Comparison of ENCODE assay signal across 40 cellular contexts in the genomic region with DNA sequence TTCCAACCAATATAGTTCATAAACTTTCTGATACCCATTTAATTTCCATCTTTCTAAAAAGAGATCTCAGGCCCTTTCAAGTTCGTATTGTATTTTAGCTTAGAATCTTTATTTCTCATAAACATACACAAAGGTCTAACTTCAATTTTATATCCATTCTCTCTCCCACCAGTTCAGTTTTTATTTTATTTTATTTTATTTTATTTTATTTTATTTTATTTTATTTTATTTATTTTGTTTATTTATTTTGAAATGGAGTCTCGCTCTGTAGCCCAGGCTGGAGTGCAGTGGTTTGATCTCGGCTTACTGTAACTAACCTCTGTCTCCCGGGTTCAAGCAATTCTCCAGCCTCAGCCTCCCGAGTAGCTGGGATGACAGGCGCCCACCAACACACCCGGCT.
"Had no signal": no experiment of that assay in that cellular context is flagged by ENCODE, and none has a peak within 500 bp of the region (broad histone marks: within the 10 kb centered on the region; RNA-seq: fewer than 3 reads in every experiment).

No MANE protein-coding gene starts in this region.

- H3K36me3 Mint-ChIP-seq: activated naive CD4-positive, alpha-beta T cell treated with anti-CD3 and anti-CD28 coated beads, Interleukin-2, amount 10 ng/mL, durations not matched to agents 7 days and 5 days; activated naive CD4-positive, alpha-beta T cell treated with anti-CD3 and anti-CD28 coated beads, Interleukin-2, amount 50 U/mL, for 24 hours; activated naive CD4-positive, alpha-beta T cell treated with anti-CD3 and anti-CD28 coated beads, Interleukin-2, amount 50 U/mL, for 72 hours; activated naive CD8-positive, alpha-beta T cell; activated naive CD8-positive, alpha-beta T cell treated with anti-CD3 and anti-CD28 coated beads for 36 hours; activated naive CD8-positive, alpha-beta T cell treated with anti-CD3 and anti-CD28 coated beads, Interleukin-2, amount 10 ng/mL, durations not matched to agents 7 days and 5 days; brain had no signal

- FAIRE-seq: astrocyte, bronchial epithelial cell had no signal

- H3K36me3 ChIP-seq: adrenal gland, ascending aorta, brain microvascular endothelial cell, breast epithelium, cardiac muscle cell had no signal

- DNase-seq: activated effector memory CD4-positive, alpha-beta T cell treated with anti-CD3 and anti-CD28 coated beads, Interleukin-2, amount 50 U/mL, for 16 hours; activated effector memory CD4-positive, alpha-beta T cell treated with Interleukin-2 at 50 U/mL for 16 hours; activated gamma-delta T cell; activated gamma-delta T cell treated with Interleukin-2 at 50 U/mL for 16 hours; activated naive CD4-positive, alpha-beta T cell; activated naive CD4-positive, alpha-beta T cell treated with anti-CD3 and anti-CD28 coated beads for 36 hours; activated naive CD4-positive, alpha-beta T cell treated with anti-CD3 and anti-CD28 coated beads, Interleukin-2, amount 10 ng/mL, durations not matched to agents 7 days and 5 days; activated naive CD4-positive, alpha-beta T cell treated with anti-CD3 and anti-CD28 coated beads, Interleukin-2, amount 50 U/mL, for 16 hours; activated naive CD4-positive, alpha-beta T cell treated with Interleukin-2 at 50 U/mL for 16 hours; activated naive CD8-positive, alpha-beta T cell treated with anti-CD3 and anti-CD28 coated beads for 36 hours; activated naive CD8-positive, alpha-beta T cell treated with anti-CD3 and anti-CD28 coated beads, Interleukin-2, amount 10 ng/mL, durations not matched to agents 7 days and 5 days; activated naive CD8-positive, alpha-beta T cell treated with anti-CD3 and anti-CD28 coated beads, Interleukin-2, amount 50 U/mL, for 24 hours; activated T-cell treated with anti-CD3 and anti-CD28 coated beads for 4 hours; activated T-cell treated with anti-CD3 and anti-CD28 coated beads, Interleukin-2, amount 50 U/mL, for 1 hour; activated T-cell treated with anti-CD3 and anti-CD28 coated beads, Interleukin-2, amount 50 U/mL, for 24 hours; activated T-cell treated with anti-CD3 and anti-CD28 coated beads, Interleukin-2, amount 50 U/mL, for 4 hours; activated T-cell treated with anti-CD3 and anti-CD28 coated beads, Interleukin-2, amount 50 U/mL, for 48 hours; activated T-cell treated with anti-CD3 and anti-CD28 coated beads, Interleukin-2, amount 50 U/mL, for 72 hours; adrenal gland; amniotic stem cell; amygdala; anterior cingulate cortex; body of pancreas; brain microvascular endothelial cell; caudate nucleus; central memory CD4-positive, alpha-beta T cell; cerebellar nuclear complex had no signal

- H3K27me3 Mint-ChIP-seq: activated naive CD4-positive, alpha-beta T cell treated with anti-CD3 and anti-CD28 coated beads, Interleukin-2, amount 10 ng/mL, durations not matched to agents 7 days and 5 days; activated naive CD4-positive, alpha-beta T cell treated with anti-CD3 and anti-CD28 coated beads, Interleukin-2, amount 50 U/mL, for 24 hours; activated naive CD8-positive, alpha-beta T cell; activated naive CD8-positive, alpha-beta T cell treated with anti-CD3 and anti-CD28 coated beads for 36 hours; activated naive CD8-positive, alpha-beta T cell treated with anti-CD3 and anti-CD28 coated beads, Interleukin-2, amount 10 ng/mL, durations not matched to agents 7 days and 5 days; activated naive CD8-positive, alpha-beta T cell treated with anti-CD3 and anti-CD28 coated beads, Interleukin-2, amount 50 U/mL, for 24 hours; activated T-cell treated with anti-CD3 and anti-CD28 coated beads, Interleukin-2, amount 50 U/mL, for 24 hours; activated T-helper 17 cell treated with anti-CD3 and anti-CD28 coated beads, Interleukin-2, amount 50 U/mL, for 72 hours; central memory CD8-positive, alpha-beta T cell had no signal

- H3K4me3 ChIP-seq: adrenal gland, ascending aorta, body of pancreas, breast epithelium, cardiac muscle cell had no signal

- H3K4me1 ChIP-seq: adrenal gland, ascending aorta, body of pancreas, breast epithelium had no signal

- H3K9me3 Mint-ChIP-seq: activated naive CD4-positive, alpha-beta T cell treated with anti-CD3 and anti-CD28 coated beads for 36 hours; activated T-cell treated with anti-CD3 and anti-CD28 coated beads, Interleukin-2, amount 50 U/mL, for 24 hours had no signal

- H3K4me3 Mint-ChIP-seq: activated naive CD4-positive, alpha-beta T cell treated with anti-CD3 and anti-CD28 coated beads for 36 hours; activated naive CD4-positive, alpha-beta T cell treated with anti-CD3 and anti-CD28 coated beads, Interleukin-2, amount 10 ng/mL, durations not matched to agents 7 days and 5 days; activated naive CD4-positive, alpha-beta T cell treated with anti-CD3 and anti-CD28 coated beads, Interleukin-2, amount 50 U/mL, for 24 hours; activated naive CD8-positive, alpha-beta T cell; activated naive CD8-positive, alpha-beta T cell treated with anti-CD3 and anti-CD28 coated beads for 36 hours; activated naive CD8-positive, alpha-beta T cell treated with anti-CD3 and anti-CD28 coated beads, Interleukin-2, amount 10 ng/mL, durations not matched to agents 7 days and 5 days; activated naive CD8-positive, alpha-beta T cell treated with anti-CD3 and anti-CD28 coated beads, Interleukin-2, amount 50 U/mL, for 24 hours; activated T-cell treated with anti-CD3 and anti-CD28 coated beads, Interleukin-2, amount 50 U/mL, for 24 hours; activated T-cell treated with anti-CD3 and anti-CD28 coated beads, Interleukin-2, amount 50 U/mL, for 4 hours; activated T-cell treated with anti-CD3 and anti-CD28 coated beads, Interleukin-2, amount 50 U/mL, for 72 hours; activated T-helper 1 cell treated with anti-CD3 and anti-CD28 coated beads, Interleukin-12 subunit alpha, Interleukin-12 subunit beta, Interleukin-2, Interleukin-4 antibody, amounts not matched to agents 30 ng/mL and 10 ng/mL and 1 ng/mL, durations not matched to agents 14 hours and 24 hours and 36 hours; activated T-helper 17 cell treated with anti-CD3 and anti-CD28 coated beads, Interleukin-2, amount 50 U/mL, for 72 hours; brain; central memory CD8-positive, alpha-beta T cell had no signal

- H3K27ac ChIP-seq: adrenal gland, ascending aorta, body of pancreas, brain microvascular endothelial cell, breast epithelium, cardiac muscle cell had no signal

- ATAC-seq: activated naive CD4-positive, alpha-beta T cell treated with anti-CD3 and anti-CD28 coated beads, Interleukin-2, amount 50 U/mL, for 72 hours; activated naive CD8-positive, alpha-beta T cell treated with anti-CD3 and anti-CD28 coated beads, Interleukin-2, amount 50 U/mL, for 24 hours; activated T-cell treated with anti-CD3 and anti-CD28 coated beads, Interleukin-2, amount 50 U/mL, for 4 hours; activated T-cell treated with anti-CD3 and anti-CD28 coated beads, Interleukin-2, amount 50 U/mL, for 72 hours; activated T-helper 17 cell treated with anti-CD3 and anti-CD28 coated beads, Interleukin-2, amount 50 U/mL, for 72 hours; body of pancreas had no signal

- H3K27me3 ChIP-seq: adrenal gland, ascending aorta, body of pancreas, brain microvascular endothelial cell, breast epithelium, cardiac muscle cell had no signal

- H3K9me3 ChIP-seq: adrenal gland, ascending aorta, body of pancreas, breast epithelium had no signal

- H3K4me1 Mint-ChIP-seq: activated naive CD4-positive, alpha-beta T cell treated with anti-CD3 and anti-CD28 coated beads, Interleukin-2, amount 10 ng/mL, durations not matched to agents 7 days and 5 days; activated naive CD4-positive, alpha-beta T cell treated with anti-CD3 and anti-CD28 coated beads, Interleukin-2, amount 50 U/mL, for 24 hours; activated naive CD8-positive, alpha-beta T cell treated with anti-CD3 and anti-CD28 coated beads for 36 hours; activated naive CD8-positive, alpha-beta T cell treated with anti-CD3 and anti-CD28 coated beads, Interleukin-2, amount 10 ng/mL, durations not matched to agents 7 days and 5 days; activated naive CD8-positive, alpha-beta T cell treated with anti-CD3 and anti-CD28 coated beads, Interleukin-2, amount 50 U/mL, for 24 hours; activated T-helper 17 cell treated with anti-CD3 and anti-CD28 coated beads, Interleukin-2, amount 50 U/mL, for 72 hours; brain; central memory CD8-positive, alpha-beta T cell had no signal

- H3K27ac Mint-ChIP-seq: activated naive CD4-positive, alpha-beta T cell treated with anti-CD3 and anti-CD28 coated beads for 36 hours; activated naive CD4-positive, alpha-beta T cell treated with anti-CD3 and anti-CD28 coated beads, Interleukin-2, amount 10 ng/mL, durations not matched to agents 7 days and 5 days; activated naive CD4-positive, alpha-beta T cell treated with anti-CD3 and anti-CD28 coated beads, Interleukin-2, amount 50 U/mL, for 24 hours; activated naive CD4-positive, alpha-beta T cell treated with anti-CD3 and anti-CD28 coated beads, Interleukin-2, amount 50 U/mL, for 72 hours; activated naive CD8-positive, alpha-beta T cell; activated naive CD8-positive, alpha-beta T cell treated with anti-CD3 and anti-CD28 coated beads for 36 hours; activated naive CD8-positive, alpha-beta T cell treated with anti-CD3 and anti-CD28 coated beads, Interleukin-2, amount 10 ng/mL, durations not matched to agents 7 days and 5 days; activated naive CD8-positive, alpha-beta T cell treated with anti-CD3 and anti-CD28 coated beads, Interleukin-2, amount 50 U/mL, for 24 hours; activated T-cell treated with anti-CD3 and anti-CD28 coated beads, Interleukin-2, amount 50 U/mL, for 24 hours; activated T-cell treated with anti-CD3 and anti-CD28 coated beads, Interleukin-2, amount 50 U/mL, for 72 hours; activated T-helper 1 cell treated with anti-CD3 and anti-CD28 coated beads, Interleukin-12 subunit alpha, Interleukin-12 subunit beta, Interleukin-2, Interleukin-4 antibody, amounts not matched to agents 30 ng/mL and 10 ng/mL and 1 ng/mL, durations not matched to agents 14 hours and 24 hours and 36 hours; activated T-helper 17 cell treated with anti-CD3 and anti-CD28 coated beads, Interleukin-2, amount 50 U/mL, for 72 hours; activated T-helper 2 cell treated with anti-CD3 and anti-CD28 coated beads, Interferon-gamma antibody, Interleukin-2, Interleukin-4, amounts not matched to agents 10 μg/mL and 5 μg/mL and 100 μg/mL, durations not matched to agents 14 hours and 24 hours and 36 hours; brain had no signal
